In genomic region chr3:37642959-37643598, GRCh38 we compare ENCODE assay signal across 14 cellular contexts.
DNase-seq lines count a peak whose midpoint lies in the region; ATAC-seq and TF ChIP-seq lines count a peak whose summit lies in the region.
"Had no signal": no experiment of that assay in that cellular context is flagged by ENCODE, and none has a peak within 500 bp of the region (broad histone marks: within the 10 kb centered on the region; RNA-seq: fewer than 3 reads in every experiment).

No MANE protein-coding gene starts in this region.

- H3K79me2 ChIP-seq in osteoblast (ENCODE audit: insufficient read depth, low read length) (no peaks in the 10 kb centered on the region), Karpas-422 (ENCODE audit: low read length) (no peaks in the 10 kb centered on the region)

- H3K27me3 ChIP-seq in ascending aorta: no peaks in the 10 kb centered on the region
- no peaks in the 10 kb centered on the region for H3K27me3 ChIP-seq in osteoblast (ENCODE audit: insufficient read depth, low read length)
- H3K27me3 ChIP-seq in Karpas-422 (ENCODE audit: low read length): no peaks in the 10 kb centered on the region

- no peaks in the 10 kb centered on the region for H3K9me2 ChIP-seq in Karpas-422 (replicated peaks; ENCODE audit: insufficient read depth, low read length)

- H3K4me3 ChIP-seq in ascending aorta (no peak overlapping the region), osteoblast (ENCODE audit: insufficient read depth, low read length) (no peak overlapping the region), Karpas-422 (ENCODE audit: low read length) (no peak overlapping the region)

- peak; percentile 15 for DNase-seq in CMK (ENCODE audit: low read depth)
- DNase-seq in OCI-M1 (lab: John Stamatoyannopoulos, UW): peak; percentile 56
- DNase-seq in ascending aorta (ENCODE audit: low spot score in 2 of 2): peak in 1 of 2 donors; percentile 22
- DNase-seq in osteoblast (ENCODE audit: insufficient read length, low spot score, missing footprints): peak; percentile 62
- no peak for DNase-seq in SK-N-DZ (ENCODE audit: low spot score)
- DNase-seq in Karpas-422: no peak
- DNase-seq: C1 segment of cervical spinal cord; CD4-positive, alpha-beta T cell; DMS153; DMS79 treated with DMSO at 0.1 percent for 48 hours; EL had no signal

- H2AFZ ChIP-seq in osteoblast (ENCODE audit: low read length) (no peak overlapping the region), Karpas-422 (ENCODE audit: low read length) (no peak overlapping the region)

- H4K20me1 ChIP-seq in osteoblast (ENCODE audit: insufficient read depth, low read length) (no peaks in the 10 kb centered on the region), Karpas-422 (ENCODE audit: insufficient read depth, low read depth, low read length) (no peaks in the 10 kb centered on the region)

- peak overlapping the region; percentile 22 to 86 for H3K27ac ChIP-seq in ascending aorta
- H3K27ac ChIP-seq in osteoblast (ENCODE audit: low read depth, low read length): no peak overlapping the region
- no peak overlapping the region for H3K27ac ChIP-seq in Karpas-422 (ENCODE audit: low read length)
- H3K27ac ChIP-seq: HL-60 had no signal

- intact Hi-C loops in ascending aorta (cut with DNase I): no loop called here

- TF ChIP-seq CTCF in ascending aorta (IDR thresholded peaks at IDR 0.05): no peak
- TF ChIP-seq CTCF in osteoblast (IDR thresholded peaks at IDR 0.05; ENCODE audit: extremely low read depth, low read depth, low read length): no peak

- no peaks in the 10 kb centered on the region for H3K9me3 ChIP-seq in ascending aorta
- H3K9me3 ChIP-seq in osteoblast (ENCODE audit: low read depth, low read length): no peaks in the 10 kb centered on the region
- no peaks in the 10 kb centered on the region for H3K9me3 ChIP-seq in Karpas-422 (ENCODE audit: low read length)

- no peak overlapping the region for H3K9ac ChIP-seq in Karpas-422 (ENCODE audit: low read length)

- no peak for ATAC-seq in GM21825 (IDR thresholded peaks at IDR 0.05; ENCODE audit: unreplicated experiment)
- ATAC-seq: HCT116 had no signal

- H3K4me2 ChIP-seq in osteoblast (ENCODE audit: insufficient read depth, low read length) (no peak overlapping the region), Karpas-422 (ENCODE audit: low read depth, low read length, poor library complexity, severe bottlenecking) (no peak overlapping the region)

- H3K36me3 ChIP-seq in ascending aorta (no peaks in the 10 kb centered on the region), osteoblast (ENCODE audit: insufficient read depth, low read length) (no peaks in the 10 kb centered on the region), Karpas-422 (ENCODE audit: insufficient read depth, low read length) (no peaks in the 10 kb centered on the region)

- peaks cover 7 to 43% of the 10 kb centered on the region in 2 donors for H3K4me1 ChIP-seq in ascending aorta
- no peaks in the 10 kb centered on the region for H3K4me1 ChIP-seq in osteoblast (ENCODE audit: insufficient read depth, low read length)
- H3K4me1 ChIP-seq in Karpas-422 (ENCODE audit: low read length): no peaks in the 10 kb centered on the region

Comparison
In these comparisons a context has a peak if more than half of its experiments do, and no peak if none do; other contexts are left out.
1. DNase-seq: peak in CMK (single experiment), OCI-M1 (single experiment) and osteoblast (single experiment); none in SK-N-DZ (single experiment) and Karpas-422 (single experiment).
2. H3K27ac ChIP-seq: peak in ascending aorta (2 of 2); none in osteoblast (single experiment) and Karpas-422 (single experiment).